ENCODE assay signal across 1 cellular context in the genomic region with DNA sequence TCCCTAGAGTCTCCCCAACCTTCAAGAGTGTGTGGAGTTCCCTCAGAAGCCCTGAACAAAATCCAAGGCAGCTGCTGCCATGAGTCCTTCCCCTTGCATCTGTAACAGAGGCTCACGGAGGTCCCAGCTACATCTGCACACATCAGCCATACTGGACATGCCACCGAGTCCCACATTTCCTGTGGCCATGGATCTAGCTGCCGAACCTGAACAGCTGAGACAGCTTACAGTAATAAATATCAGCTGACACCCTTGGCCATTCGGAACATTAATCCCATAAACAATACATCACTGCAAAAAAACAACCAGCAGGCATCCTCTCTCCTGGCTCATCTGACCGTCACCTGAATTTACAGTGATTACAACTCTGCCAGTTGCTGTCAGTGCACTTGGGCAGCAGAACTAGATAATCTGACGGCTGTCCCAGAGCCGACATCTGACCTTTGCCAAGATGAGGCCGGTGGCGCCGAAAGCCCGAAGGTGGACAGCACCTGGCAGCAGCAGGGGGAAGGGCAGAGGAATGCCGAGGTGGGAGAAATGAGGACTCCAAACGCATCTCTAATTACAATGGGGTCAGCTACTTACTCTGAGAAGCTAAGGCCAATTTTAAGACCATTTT.
TF ChIP-seq lines count a peak whose summit lies in the region.

No MANE protein-coding gene starts in this region.

TF ChIP-seq in IMR-90, 13 proteins besides CTCF, POLR2A, EP300 and RAD21:
- TF ChIP-seq MAZ (IDR thresholded peaks at IDR 0.05; ENCODE audit: borderline replicate concordance, low read depth, low read length) (no peak), MAFK (IDR thresholded peaks at IDR 0.05; ENCODE audit: low read depth, low read length) (no peak), RCOR1 (IDR thresholded peaks at IDR 0.05; ENCODE audit: insufficient replicate concordance, low read length) (no peak), FOS (IDR thresholded peaks at IDR 0.05; ENCODE audit: low read depth, low read length) (no peak), CEBPB (IDR thresholded peaks at IDR 0.05; ENCODE audit: low read depth, low read length) (no peak), NFE2L2 (IDR thresholded peaks at IDR 0.05; ENCODE audit: low read depth, low read length) (no peak), BHLHE40 (IDR thresholded peaks at IDR 0.05; ENCODE audit: low read depth, low read length) (no peak), RFX5 (IDR thresholded peaks at IDR 0.05; ENCODE audit: low read depth, low read length) (no peak), CHD1 (IDR thresholded peaks at IDR 0.05; ENCODE audit: low read depth, low read length) (no peak), MXI1 (IDR thresholded peaks at IDR 0.05; ENCODE audit: borderline replicate concordance, low read depth, low read length) (no peak)
- TF ChIP-seq, protein P1, sequence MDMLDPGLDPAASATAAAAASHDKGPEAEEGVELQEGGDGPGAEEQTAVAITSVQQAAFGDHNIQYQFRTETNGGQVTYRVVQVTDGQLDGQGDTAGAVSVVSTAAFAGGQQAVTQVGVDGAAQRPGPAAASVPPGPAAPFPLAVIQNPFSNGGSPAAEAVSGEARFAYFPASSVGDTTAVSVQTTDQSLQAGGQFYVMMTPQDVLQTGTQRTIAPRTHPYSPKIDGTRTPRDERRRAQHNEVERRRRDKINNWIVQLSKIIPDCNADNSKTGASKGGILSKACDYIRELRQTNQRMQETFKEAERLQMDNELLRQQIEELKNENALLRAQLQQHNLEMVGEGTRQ (IDR thresholded peaks at IDR 0.05; ENCODE audit: low read depth, low read length), result no peak
- TF ChIP-seq, protein P2, sequence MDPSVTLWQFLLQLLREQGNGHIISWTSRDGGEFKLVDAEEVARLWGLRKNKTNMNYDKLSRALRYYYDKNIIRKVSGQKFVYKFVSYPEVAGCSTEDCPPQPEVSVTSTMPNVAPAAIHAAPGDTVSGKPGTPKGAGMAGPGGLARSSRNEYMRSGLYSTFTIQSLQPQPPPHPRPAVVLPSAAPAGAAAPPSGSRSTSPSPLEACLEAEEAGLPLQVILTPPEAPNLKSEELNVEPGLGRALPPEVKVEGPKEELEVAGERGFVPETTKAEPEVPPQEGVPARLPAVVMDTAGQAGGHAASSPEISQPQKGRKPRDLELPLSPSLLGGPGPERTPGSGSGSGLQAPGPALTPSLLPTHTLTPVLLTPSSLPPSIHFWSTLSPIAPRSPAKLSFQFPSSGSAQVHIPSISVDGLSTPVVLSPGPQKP (IDR thresholded peaks at IDR 0.05; ENCODE audit: borderline replicate concordance, low read depth, low read length), result no peak
